24 cellular contexts compared by ENCODE assay signal in genomic region chr1:116709666-116710167, GRCh38. TPM values are rescaled to one million over a fixed set of nuclear protein-coding genes. Genes with fewer than 3 reads are reported as not detected.
"Had no signal": no experiment of that assay in that cellular context is flagged by ENCODE, and none has a peak within 500 bp of the region (broad histone marks: within the 10 kb centered on the region; RNA-seq: fewer than 3 reads in every experiment).

No MANE protein-coding gene starts in this region.

- H3K9me3 ChIP-seq: ascending aorta, body of pancreas had no signal

- H3K36me3 Mint-ChIP-seq: activated CD4-positive, alpha-beta memory T cell treated with anti-CD3 and anti-CD28 coated beads for 36 hours had no signal

- H3K27me3 ChIP-seq: ascending aorta, body of pancreas had no signal

- DNase-seq: activated CD4-positive, alpha-beta memory T cell treated with anti-CD3 and anti-CD28 coated beads for 36 hours; activated CD4-positive, alpha-beta T cell treated with anti-CD3 and anti-CD28 coated beads, Interleukin-2, amount 10 ng/mL, durations not matched to agents 7 days and 5 days; activated CD4-positive, CD25-positive, alpha-beta regulatory T cell; activated CD8-positive, alpha-beta memory T cell treated with anti-CD3 and anti-CD28 coated beads for 24 hours; activated effector memory CD4-positive, alpha-beta T cell treated with anti-CD3 and anti-CD28 coated beads, Interleukin-2, amount 50 U/mL, for 16 hours; activated naive CD4-positive, alpha-beta T cell treated with Interleukin-2 at 50 U/mL for 16 hours; activated naive CD8-positive, alpha-beta T cell treated with anti-CD3 and anti-CD28 coated beads, Interleukin-2, amount 50 U/mL, for 24 hours; activated T-cell treated with anti-CD3 and anti-CD28 coated beads, Interleukin-2, amount 50 U/mL, for 4 hours; amniotic stem cell; body of pancreas; Karpas-422; MM.1S; NCI-H1436 treated with DMSO at 0.1 percent for 48 hours; NCI-H446 treated with DMSO at 0.1 percent for 48 hours; NCI-H524 treated with DMSO at 0.1 percent for 48 hours; NCI-H748 treated with DMSO at 0.1 percent for 48 hours; PC-3; T-helper 17 cell; T-helper 9 cell had no signal

- H3K36me3 ChIP-seq: ascending aorta had no signal

- H3K27ac ChIP-seq: ascending aorta had no signal

- H3K4me1 ChIP-seq: body of pancreas had no signal

- H3K27ac Mint-ChIP-seq: activated CD4-positive, alpha-beta memory T cell treated with anti-CD3 and anti-CD28 coated beads for 36 hours; activated CD4-positive, alpha-beta T cell treated with anti-CD3 and anti-CD28 coated beads, Interleukin-2, amount 10 ng/mL, durations not matched to agents 7 days and 5 days; activated naive CD4-positive, alpha-beta T cell treated with anti-CD3 and anti-CD28 coated beads, Interleukin-2, amount 50 U/mL, for 72 hours; activated naive CD8-positive, alpha-beta T cell treated with anti-CD3 and anti-CD28 coated beads, Interleukin-2, amount 50 U/mL, for 24 hours; T-helper 17 cell had no signal

- H3K4me3 ChIP-seq: ascending aorta, body of pancreas, K562 had no signal

- H3K9me3 Mint-ChIP-seq: activated CD4-positive, alpha-beta memory T cell treated with anti-CD3 and anti-CD28 coated beads for 36 hours; activated T-cell treated with anti-CD3 and anti-CD28 coated beads, Interleukin-2, amount 50 U/mL, for 4 hours had no signal

- H3K4me3 Mint-ChIP-seq: activated CD4-positive, alpha-beta memory T cell treated with anti-CD3 and anti-CD28 coated beads for 36 hours; activated CD4-positive, alpha-beta T cell treated with anti-CD3 and anti-CD28 coated beads, Interleukin-2, amount 10 ng/mL, durations not matched to agents 7 days and 5 days; activated naive CD8-positive, alpha-beta T cell treated with anti-CD3 and anti-CD28 coated beads, Interleukin-2, amount 50 U/mL, for 24 hours; activated T-cell treated with anti-CD3 and anti-CD28 coated beads, Interleukin-2, amount 50 U/mL, for 4 hours; T-helper 17 cell had no signal

- ATAC-seq: activated naive CD4-positive, alpha-beta T cell treated with anti-CD3 and anti-CD28 coated beads, Interleukin-2, amount 50 U/mL, for 72 hours; activated naive CD8-positive, alpha-beta T cell treated with anti-CD3 and anti-CD28 coated beads, Interleukin-2, amount 50 U/mL, for 24 hours; activated T-cell treated with anti-CD3 and anti-CD28 coated beads, Interleukin-2, amount 50 U/mL, for 4 hours; PC-3; T-helper 17 cell had no signal

- FAIRE-seq: K562, TTC549 had no signal

RNA-seq across cellular contexts. Expression of gene CD2, which starts 44.5 kb away (rescaled TPM):
- total RNA-seq: ascending aorta, PC-3, SK-MEL-5 had no signal
